1 cellular context compared by ENCODE assay signal in the genomic region with DNA sequence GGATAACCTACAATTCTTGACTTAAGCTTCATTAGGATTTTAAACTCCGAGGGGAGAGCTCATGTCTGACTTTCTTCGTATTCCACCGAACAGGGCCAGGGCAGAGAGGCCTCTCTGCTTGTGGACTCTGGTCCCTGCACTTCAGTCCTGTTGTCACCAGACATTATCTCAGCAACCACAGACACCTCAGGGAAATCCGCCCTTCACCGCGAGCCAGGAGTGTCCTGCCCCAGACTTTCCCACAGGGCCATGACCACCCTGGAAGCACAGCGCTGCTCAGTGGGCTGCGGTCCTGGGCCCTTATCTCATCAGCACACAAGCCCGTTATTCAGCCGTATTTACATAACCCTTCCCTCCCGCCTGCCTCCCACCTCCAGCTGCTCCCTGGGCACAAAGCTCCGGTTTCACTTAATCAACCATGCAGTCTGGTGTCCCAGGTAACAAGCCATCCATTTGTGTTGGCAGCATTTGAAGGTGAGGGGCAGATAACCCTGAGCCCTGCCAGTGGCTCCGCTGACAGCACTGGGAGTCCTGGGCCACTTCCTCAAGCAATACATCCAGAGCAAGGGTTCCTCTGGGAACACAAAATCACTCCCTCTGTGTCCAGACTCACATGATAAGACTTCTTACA.
TF ChIP-seq lines count a peak whose summit lies in the region.

No MANE protein-coding gene starts in this region.

TF ChIP-seq in HepG2, 621 proteins besides CTCF, POLR2A, EP300 and RAD21 (continued from another document and continues in another):
- peak; percentile 65; the same call in 1 of the 2 replicates for TF ChIP-seq YEATS4 (CRISPR knock-in tag; IDR thresholded peaks at IDR 0.05; ENCODE audit: borderline replicate concordance)
- TF ChIP-seq RFXAP (CRISPR knock-in tag; IDR thresholded peaks at IDR 0.05; ENCODE audit: borderline replicate concordance), result peak; percentile 94
- TF ChIP-seq ESRRA (CRISPR knock-in tag; IDR thresholded peaks at IDR 0.05; ENCODE audit: low read depth), result peak; percentile 88
- TF ChIP-seq NFATC3 (CRISPR knock-in tag; IDR thresholded peaks at IDR 0.05), result no peak
- peak; percentile 76; the same call in 1 of the 2 replicates for TF ChIP-seq HOXA5 (CRISPR knock-in tag; IDR thresholded peaks at IDR 0.05)
- peak in 1 of 2 experiments; percentile 67; a peak in 2 of 4 replicates for TF ChIP-seq KLF16 (CRISPR knock-in tag; IDR thresholded peaks at IDR 0.05)
- TF ChIP-seq, protein P1, sequence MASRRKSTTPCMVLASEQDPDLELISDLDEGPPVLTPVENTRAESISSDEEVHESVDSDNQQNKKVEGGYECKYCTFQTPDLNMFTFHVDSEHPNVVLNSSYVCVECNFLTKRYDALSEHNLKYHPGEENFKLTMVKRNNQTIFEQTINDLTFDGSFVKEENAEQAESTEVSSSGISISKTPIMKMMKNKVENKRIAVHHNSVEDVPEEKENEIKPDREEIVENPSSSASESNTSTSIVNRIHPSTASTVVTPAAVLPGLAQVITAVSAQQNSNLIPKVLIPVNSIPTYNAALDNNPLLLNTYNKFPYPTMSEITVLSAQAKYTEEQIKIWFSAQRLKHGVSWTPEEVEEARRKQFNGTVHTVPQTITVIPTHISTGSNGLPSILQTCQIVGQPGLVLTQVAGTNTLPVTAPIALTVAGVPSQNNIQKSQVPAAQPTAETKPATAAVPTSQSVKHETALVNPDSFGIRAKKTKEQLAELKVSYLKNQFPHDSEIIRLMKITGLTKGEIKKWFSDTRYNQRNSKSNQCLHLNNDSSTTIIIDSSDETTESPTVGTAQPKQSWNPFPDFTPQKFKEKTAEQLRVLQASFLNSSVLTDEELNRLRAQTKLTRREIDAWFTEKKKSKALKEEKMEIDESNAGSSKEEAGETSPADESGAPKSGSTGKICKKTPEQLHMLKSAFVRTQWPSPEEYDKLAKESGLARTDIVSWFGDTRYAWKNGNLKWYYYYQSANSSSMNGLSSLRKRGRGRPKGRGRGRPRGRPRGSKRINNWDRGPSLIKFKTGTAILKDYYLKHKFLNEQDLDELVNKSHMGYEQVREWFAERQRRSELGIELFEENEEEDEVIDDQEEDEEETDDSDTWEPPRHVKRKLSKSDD (CRISPR knock-in tag; IDR thresholded peaks at IDR 0.05; ENCODE audit: low read depth), result peak; percentile 71; the same call in 1 of the 2 replicates
- no peak for TF ChIP-seq KAT2B (IDR thresholded peaks at IDR 0.05; ENCODE audit: borderline replicate concordance, low read depth, low read length)
- no peak for TF ChIP-seq RBAK (CRISPR knock-in tag; IDR thresholded peaks at IDR 0.05)
- peak; percentile 46 for TF ChIP-seq TEAD3 (CRISPR knock-in tag; optimal IDR thresholded peaks at IDR 0.05; ENCODE audit: borderline replicate concordance)
- TF ChIP-seq, protein P2, sequence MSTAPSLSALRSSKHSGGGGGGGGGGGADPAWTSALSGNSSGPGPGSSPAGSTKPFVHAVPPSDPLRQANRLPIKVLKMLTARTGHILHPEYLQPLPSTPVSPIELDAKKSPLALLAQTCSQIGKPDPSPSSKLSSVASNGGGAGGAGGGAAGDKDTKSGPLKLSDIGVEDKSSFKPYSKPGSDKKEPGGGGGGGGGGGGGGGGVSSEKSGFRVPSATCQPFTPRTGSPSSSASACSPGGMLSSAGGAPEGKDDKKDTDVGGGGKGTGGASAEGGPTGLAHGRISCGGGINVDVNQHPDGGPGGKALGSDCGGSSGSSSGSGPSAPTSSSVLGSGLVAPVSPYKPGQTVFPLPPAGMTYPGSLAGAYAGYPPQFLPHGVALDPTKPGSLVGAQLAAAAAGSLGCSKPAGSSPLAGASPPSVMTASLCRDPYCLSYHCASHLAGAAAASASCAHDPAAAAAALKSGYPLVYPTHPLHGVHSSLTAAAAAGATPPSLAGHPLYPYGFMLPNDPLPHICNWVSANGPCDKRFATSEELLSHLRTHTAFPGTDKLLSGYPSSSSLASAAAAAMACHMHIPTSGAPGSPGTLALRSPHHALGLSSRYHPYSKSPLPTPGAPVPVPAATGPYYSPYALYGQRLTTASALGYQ (CRISPR knock-in tag; IDR thresholded peaks at IDR 0.05), result peak; percentile 91
- TF ChIP-seq ATF7 (IDR thresholded peaks at IDR 0.05), result no peak
- TF ChIP-seq ATF7 (CRISPR knock-in tag; IDR thresholded peaks at IDR 0.05), result 0 out of 2 replicates have a peak, but pooled peaks have one; percentile 40
- TF ChIP-seq, protein P3, sequence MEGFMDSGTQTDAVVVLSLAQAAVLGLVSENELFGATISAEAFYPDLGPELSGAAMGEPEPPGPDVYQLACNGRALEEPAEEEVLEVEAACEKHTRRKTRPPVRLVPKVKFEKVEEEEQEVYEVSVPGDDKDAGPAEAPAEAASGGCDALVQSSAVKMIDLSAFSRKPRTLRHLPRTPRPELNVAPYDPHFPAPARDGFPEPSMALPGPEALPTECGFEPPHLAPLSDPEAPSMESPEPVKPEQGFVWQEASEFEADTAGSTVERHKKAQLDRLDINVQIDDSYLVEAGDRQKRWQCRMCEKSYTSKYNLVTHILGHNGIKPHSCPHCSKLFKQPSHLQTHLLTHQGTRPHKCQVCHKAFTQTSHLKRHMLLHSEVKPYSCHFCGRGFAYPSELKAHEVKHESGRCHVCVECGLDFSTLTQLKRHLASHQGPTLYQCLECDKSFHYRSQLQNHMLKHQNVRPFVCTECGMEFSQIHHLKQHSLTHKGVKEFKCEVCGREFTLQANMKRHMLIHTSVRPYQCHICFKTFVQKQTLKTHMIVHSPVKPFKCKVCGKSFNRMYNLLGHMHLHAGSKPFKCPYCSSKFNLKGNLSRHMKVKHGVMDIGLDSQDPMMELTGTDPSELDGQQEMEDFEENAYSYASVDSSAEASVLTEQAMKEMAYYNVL (CRISPR knock-in tag; IDR thresholded peaks at IDR 0.05; ENCODE audit: borderline replicate concordance), result peak; percentile 86; the same call in 1 of the 2 replicates
- TF ChIP-seq, protein P4, sequence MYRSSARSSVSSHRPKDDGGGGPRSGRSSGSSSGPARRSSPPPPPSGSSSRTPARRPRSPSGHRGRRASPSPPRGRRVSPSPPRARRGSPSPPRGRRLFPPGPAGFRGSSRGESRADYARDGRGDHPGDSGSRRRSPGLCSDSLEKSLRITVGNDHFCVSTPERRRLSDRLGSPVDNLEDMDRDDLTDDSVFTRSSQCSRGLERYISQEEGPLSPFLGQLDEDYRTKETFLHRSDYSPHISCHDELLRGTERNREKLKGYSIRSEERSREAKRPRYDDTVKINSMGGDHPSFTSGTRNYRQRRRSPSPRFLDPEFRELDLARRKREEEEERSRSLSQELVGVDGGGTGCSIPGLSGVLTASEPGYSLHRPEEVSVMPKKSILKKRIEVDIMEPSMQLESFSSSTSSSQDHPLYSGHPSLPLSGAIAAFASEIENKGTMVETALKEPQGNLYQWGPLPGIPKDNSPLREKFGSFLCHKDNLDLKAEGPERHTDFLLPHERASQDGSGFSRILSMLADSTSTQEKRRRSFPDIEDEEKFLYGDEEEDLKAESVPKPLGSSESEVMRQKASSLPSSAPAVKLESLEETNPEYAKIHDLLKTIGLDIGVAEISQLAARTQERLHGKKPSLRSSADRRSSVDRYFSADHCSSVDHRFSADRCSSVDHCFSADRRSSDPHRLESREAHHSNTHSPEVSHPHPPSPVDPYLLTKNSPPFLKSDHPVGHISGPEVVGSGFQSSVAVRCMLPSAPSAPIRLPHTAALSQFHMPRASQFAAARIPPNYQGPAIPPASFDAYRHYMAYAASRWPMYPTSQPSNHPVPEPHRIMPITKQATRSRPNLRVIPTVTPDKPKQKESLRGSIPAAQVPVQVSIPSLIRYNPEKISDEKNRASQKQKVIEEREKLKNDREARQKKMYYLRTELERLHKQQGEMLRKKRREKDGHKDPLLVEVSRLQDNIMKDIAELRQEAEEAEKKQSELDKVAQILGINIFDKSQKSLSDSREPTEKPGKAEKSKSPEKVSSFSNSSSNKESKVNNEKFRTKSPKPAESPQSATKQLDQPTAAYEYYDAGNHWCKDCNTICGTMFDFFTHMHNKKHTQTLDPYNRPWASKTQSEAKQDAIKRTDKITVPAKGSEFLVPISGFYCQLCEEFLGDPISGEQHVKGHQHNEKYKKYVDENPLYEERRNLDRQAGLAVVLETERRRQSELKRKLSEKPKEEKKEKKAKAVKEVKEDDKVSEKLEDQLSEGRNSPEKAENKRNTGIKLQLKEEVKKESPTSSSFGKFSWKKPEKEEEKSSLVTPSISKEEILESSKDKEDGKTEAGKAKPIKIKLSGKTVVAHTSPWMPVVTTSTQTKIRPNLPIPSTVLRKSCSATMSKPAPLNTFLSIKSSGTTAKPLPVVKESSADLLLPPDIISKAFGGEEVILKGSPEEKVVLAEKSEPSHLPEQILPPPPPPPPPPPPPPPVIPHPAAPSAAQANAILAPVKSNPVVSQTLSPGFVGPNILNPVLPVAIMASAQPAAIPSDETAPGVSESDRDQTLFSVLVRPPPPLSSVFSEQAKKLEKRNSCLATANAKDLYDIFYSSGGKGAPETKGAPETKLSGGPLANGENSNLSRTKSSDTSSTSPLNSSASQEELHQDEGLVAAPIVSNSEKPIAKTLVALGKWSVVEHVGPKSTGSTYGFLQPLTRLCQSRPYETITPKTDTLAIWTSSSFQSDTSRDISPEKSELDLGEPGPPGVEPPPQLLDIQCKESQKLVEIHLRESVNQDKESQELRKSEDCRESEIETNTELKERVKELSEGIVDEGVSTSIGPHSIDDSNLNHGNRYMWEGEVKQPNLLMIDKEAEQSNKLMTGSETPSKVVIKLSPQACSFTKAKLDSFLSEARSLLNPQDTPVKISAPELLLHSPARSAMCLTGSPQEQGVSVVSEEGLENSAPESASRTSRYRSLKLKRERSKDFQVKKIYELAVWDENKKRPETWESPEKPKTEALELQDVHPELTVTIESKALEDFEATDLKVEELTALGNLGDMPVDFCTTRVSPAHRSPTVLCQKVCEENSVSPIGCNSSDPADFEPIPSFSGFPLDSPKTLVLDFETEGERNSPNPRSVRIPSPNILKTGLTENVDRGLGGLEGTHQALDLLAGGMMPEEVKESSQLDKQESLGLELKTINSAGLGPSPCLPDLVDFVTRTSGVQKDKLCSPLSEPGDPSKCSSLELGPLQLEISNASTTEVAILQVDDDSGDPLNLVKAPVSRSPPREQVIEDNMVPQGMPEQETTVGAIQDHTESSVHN (CRISPR knock-in tag; IDR thresholded peaks at IDR 0.05), result no peak
- no peak for TF ChIP-seq MATR3 (CRISPR knock-in tag; IDR thresholded peaks at IDR 0.05)
- TF ChIP-seq, protein P5, sequence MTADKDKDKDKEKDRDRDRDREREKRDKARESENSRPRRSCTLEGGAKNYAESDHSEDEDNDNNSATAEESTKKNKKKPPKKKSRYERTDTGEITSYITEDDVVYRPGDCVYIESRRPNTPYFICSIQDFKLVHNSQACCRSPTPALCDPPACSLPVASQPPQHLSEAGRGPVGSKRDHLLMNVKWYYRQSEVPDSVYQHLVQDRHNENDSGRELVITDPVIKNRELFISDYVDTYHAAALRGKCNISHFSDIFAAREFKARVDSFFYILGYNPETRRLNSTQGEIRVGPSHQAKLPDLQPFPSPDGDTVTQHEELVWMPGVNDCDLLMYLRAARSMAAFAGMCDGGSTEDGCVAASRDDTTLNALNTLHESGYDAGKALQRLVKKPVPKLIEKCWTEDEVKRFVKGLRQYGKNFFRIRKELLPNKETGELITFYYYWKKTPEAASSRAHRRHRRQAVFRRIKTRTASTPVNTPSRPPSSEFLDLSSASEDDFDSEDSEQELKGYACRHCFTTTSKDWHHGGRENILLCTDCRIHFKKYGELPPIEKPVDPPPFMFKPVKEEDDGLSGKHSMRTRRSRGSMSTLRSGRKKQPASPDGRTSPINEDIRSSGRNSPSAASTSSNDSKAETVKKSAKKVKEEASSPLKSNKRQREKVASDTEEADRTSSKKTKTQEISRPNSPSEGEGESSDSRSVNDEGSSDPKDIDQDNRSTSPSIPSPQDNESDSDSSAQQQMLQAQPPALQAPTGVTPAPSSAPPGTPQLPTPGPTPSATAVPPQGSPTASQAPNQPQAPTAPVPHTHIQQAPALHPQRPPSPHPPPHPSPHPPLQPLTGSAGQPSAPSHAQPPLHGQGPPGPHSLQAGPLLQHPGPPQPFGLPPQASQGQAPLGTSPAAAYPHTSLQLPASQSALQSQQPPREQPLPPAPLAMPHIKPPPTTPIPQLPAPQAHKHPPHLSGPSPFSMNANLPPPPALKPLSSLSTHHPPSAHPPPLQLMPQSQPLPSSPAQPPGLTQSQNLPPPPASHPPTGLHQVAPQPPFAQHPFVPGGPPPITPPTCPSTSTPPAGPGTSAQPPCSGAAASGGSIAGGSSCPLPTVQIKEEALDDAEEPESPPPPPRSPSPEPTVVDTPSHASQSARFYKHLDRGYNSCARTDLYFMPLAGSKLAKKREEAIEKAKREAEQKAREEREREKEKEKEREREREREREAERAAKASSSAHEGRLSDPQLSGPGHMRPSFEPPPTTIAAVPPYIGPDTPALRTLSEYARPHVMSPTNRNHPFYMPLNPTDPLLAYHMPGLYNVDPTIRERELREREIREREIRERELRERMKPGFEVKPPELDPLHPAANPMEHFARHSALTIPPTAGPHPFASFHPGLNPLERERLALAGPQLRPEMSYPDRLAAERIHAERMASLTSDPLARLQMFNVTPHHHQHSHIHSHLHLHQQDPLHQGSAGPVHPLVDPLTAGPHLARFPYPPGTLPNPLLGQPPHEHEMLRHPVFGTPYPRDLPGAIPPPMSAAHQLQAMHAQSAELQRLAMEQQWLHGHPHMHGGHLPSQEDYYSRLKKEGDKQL (CRISPR knock-in tag; IDR thresholded peaks at IDR 0.05; ENCODE audit: low read depth), result peak; percentile 64; the same call in 1 of the 2 replicates
- TF ChIP-seq ZFP41 (CRISPR knock-in tag; IDR thresholded peaks at IDR 0.05; ENCODE audit: borderline replicate concordance), result no peak
- TF ChIP-seq, protein P6, sequence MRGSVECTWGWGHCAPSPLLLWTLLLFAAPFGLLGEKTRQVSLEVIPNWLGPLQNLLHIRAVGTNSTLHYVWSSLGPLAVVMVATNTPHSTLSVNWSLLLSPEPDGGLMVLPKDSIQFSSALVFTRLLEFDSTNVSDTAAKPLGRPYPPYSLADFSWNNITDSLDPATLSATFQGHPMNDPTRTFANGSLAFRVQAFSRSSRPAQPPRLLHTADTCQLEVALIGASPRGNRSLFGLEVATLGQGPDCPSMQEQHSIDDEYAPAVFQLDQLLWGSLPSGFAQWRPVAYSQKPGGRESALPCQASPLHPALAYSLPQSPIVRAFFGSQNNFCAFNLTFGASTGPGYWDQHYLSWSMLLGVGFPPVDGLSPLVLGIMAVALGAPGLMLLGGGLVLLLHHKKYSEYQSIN (CRISPR knock-in tag; IDR thresholded peaks at IDR 0.05; ENCODE audit: borderline replicate concordance), result no peak
- TF ChIP-seq, protein P7, sequence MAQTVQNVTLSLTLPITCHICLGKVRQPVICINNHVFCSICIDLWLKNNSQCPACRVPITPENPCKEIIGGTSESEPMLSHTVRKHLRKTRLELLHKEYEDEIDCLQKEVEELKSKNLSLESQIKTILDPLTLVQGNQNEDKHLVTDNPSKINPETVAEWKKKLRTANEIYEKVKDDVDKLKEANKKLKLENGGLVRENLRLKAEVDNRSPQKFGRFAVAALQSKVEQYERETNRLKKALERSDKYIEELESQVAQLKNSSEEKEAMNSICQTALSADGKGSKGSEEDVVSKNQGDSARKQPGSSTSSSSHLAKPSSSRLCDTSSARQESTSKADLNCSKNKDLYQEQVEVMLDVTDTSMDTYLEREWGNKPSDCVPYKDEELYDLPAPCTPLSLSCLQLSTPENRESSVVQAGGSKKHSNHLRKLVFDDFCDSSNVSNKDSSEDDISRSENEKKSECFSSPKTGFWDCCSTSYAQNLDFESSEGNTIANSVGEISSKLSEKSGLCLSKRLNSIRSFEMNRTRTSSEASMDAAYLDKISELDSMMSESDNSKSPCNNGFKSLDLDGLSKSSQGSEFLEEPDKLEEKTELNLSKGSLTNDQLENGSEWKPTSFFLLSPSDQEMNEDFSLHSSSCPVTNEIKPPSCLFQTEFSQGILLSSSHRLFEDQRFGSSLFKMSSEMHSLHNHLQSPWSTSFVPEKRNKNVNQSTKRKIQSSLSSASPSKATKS (CRISPR knock-in tag; IDR thresholded peaks at IDR 0.05), result no peak
- TF ChIP-seq TBL1XR1 (IDR thresholded peaks at IDR 0.05; ENCODE audit: borderline replicate concordance, low read length, partially characterized antibody), result peak; percentile 45
- TF ChIP-seq HMG20B (CRISPR knock-in tag; conservative IDR thresholded peaks at IDR 0.05), result peak; percentile 92
- 0 out of 2 replicates have a peak, but pooled peaks have one; percentile 51 for TF ChIP-seq ZNF335 (CRISPR knock-in tag; IDR thresholded peaks at IDR 0.05)
- TF ChIP-seq ZNF746 (CRISPR knock-in tag; IDR thresholded peaks at IDR 0.05), result peak; percentile 99
- peak; percentile 87 for TF ChIP-seq GATAD2A (CRISPR knock-in tag; IDR thresholded peaks at IDR 0.05)
- peak; percentile 68; the same call in 1 of the 2 replicates for TF ChIP-seq ZNF776 (CRISPR knock-in tag; IDR thresholded peaks at IDR 0.05)
